Comparison of ENCODE assay signal across 19 cellular contexts in genomic region chr4:64581422-64581821, GRCh38.
DNase-seq lines count a peak whose midpoint lies in the region; ATAC-seq, FAIRE-seq and TF ChIP-seq lines count a peak whose summit lies in the region.
"Had no signal": no experiment of that assay in that cellular context is flagged by ENCODE, and none has a peak within 500 bp of the region (broad histone marks: within the 10 kb centered on the region; RNA-seq: fewer than 3 reads in every experiment).

No MANE protein-coding gene starts in this region.

- H3K27ac ChIP-seq in HepG2 (ENCODE audit: extremely low read length, insufficient read depth, low read length) (no peak overlapping the region), right lobe of liver (no peak overlapping the region), adrenal gland (no peak overlapping the region), heart left ventricle (no peak overlapping the region)
- H3K27ac ChIP-seq: coronary artery, stomach had no signal

- no peak overlapping the region for H3K4me2 ChIP-seq in HepG2 (ENCODE audit: low read depth, low read length)

- WGBS in HepG2 (ENCODE audit: low lambda C conversion rate): 0% methylated on average over 2 of the region's 2 CpGs
- WGBS in right lobe of liver (ENCODE audit: insufficient coverage, low coverage, low lambda C conversion rate, missing lambda C conversion rate): 49% methylated on average over 2 of the region's 2 CpGs
- WGBS in adrenal gland, 4 donors: 68 to 86% (median 76%) methylated on average over 2 of the region's 2 CpGs
- WGBS in heart left ventricle, 4 donors: 82 to 95% (median 86%) methylated on average over 2 of the region's 2 CpGs

- no peak for TF ChIP-seq RAD21 in HepG2 (CRISPR knock-in tag; IDR thresholded peaks at IDR 0.05)

- H3K4me3 ChIP-seq in HepG2 (replicated peaks in 1 of 3; ENCODE audit: insufficient read depth in 1 of 3, low read depth in 2 of 3, low read length in 3 of 3): no peak overlapping the region
- H3K4me3 ChIP-seq in right lobe of liver: no peak overlapping the region
- no peak overlapping the region for H3K4me3 ChIP-seq in adrenal gland
- H3K4me3 ChIP-seq in fibroblast of the aortic adventitia (ENCODE audit: low read depth, low read length): no peak overlapping the region
- no peak overlapping the region for H3K4me3 ChIP-seq in heart left ventricle
- H3K4me3 ChIP-seq: coronary artery, stomach had no signal

- TF ChIP-seq EP300 in HepG2 (IDR thresholded peaks at IDR 0.05; ENCODE audit: low read depth in 2 of 2, low read length in 2 of 2) (no peak), HepG2 (CRISPR knock-in tag; IDR thresholded peaks at IDR 0.05; ENCODE audit: borderline replicate concordance) (no peak)

- in situ Hi-C loops in HepG2 (cut with HindIII; ENCODE audit: extremely low pct_ligation_motif_present, low pct_unique_long_range_greater_than_20kb): no loop called here
- in situ Hi-C loops in GM13977 (cut with MboI; ENCODE audit: low pct_unique_long_range_greater_than_20kb, low sequenced_read_pairs, unreplicated experiment): no loop called here

- POLR2A ChIA-PET in HepG2 (lab: Yijun Ruan, JAX): no interaction called here

- no peaks in the 10 kb centered on the region for H3K27me3 ChIP-seq in HepG2 (ENCODE audit: control insufficient read depth in 1 of 2, insufficient read depth in 2 of 2, low read length in 2 of 2)
- H3K27me3 ChIP-seq in right lobe of liver: no peaks in the 10 kb centered on the region
- H3K27me3 ChIP-seq in adrenal gland: no peaks in the 10 kb centered on the region
- no peaks in the 10 kb centered on the region for H3K27me3 ChIP-seq in heart left ventricle
- H3K27me3 ChIP-seq: stomach had no signal

- CTCF ChIA-PET in HepG2 (lab: Yijun Ruan, JAX; ENCODE audit: low intra/inter-chr PET ratio, low total read pairs): no interaction called here

- no peak overlapping the region for H3K9ac ChIP-seq in HepG2 (ENCODE audit: insufficient read depth, low read depth, low read length)

- no peaks in the 10 kb centered on the region for H3K36me3 ChIP-seq in HepG2 (replicated peaks in 1 of 2; ENCODE audit: control insufficient read depth in 1 of 2, insufficient read depth in 2 of 2, low read length in 2 of 2)
- no peaks in the 10 kb centered on the region for H3K36me3 ChIP-seq in right lobe of liver
- H3K36me3 ChIP-seq in adrenal gland (replicated peaks in 1 of 2): no peaks in the 10 kb centered on the region
- H3K36me3 ChIP-seq in heart left ventricle: no peaks in the 10 kb centered on the region
- H3K36me3 ChIP-seq: stomach had no signal

- H3K4me1 ChIP-seq in HepG2 (ENCODE audit: insufficient read depth, low read length) (no peaks in the 10 kb centered on the region), right lobe of liver (no peaks in the 10 kb centered on the region), adrenal gland (replicated peaks in 1 of 2) (no peaks in the 10 kb centered on the region), heart left ventricle (no peaks in the 10 kb centered on the region)

- TF ChIP-seq POLR2A in HepG2 (IDR thresholded peaks at IDR 0.05; ENCODE audit: insufficient read depth in 1 of 2, low read depth in 2 of 2, low read length in 2 of 2) (no peak), right lobe of liver (IDR thresholded peaks at IDR 0.05) (no peak), adrenal gland (IDR thresholded peaks at IDR 0.05) (no peak), heart left ventricle (IDR thresholded peaks at IDR 0.05) (no peak)

- H3K79me2 ChIP-seq in HepG2 (ENCODE audit: insufficient read depth, low read length): no peaks in the 10 kb centered on the region

- DNase-seq in HepG2 (ENCODE audit: low spot score) (no peak), right lobe of liver (no peak), adrenal gland (peak in 5 of 7 donors; percentile 15 to 40 (median 33)), fibroblast of the aortic adventitia (ENCODE audit: low read depth) (peak; percentile 10), heart left ventricle (no peak), GM13977 (ENCODE audit: low spot score) (no peak), HK-2 (ENCODE audit: unreplicated experiment) (no peak), cerebellar cortex (ENCODE audit: low spot score) (no peak)
- DNase-seq: activated CD4-positive, CD25-positive, alpha-beta regulatory T cell treated with anti-CD3 and anti-CD28 coated beads, Interleukin-2, amount 50 U/mL, for 72 hours; activated CD8-positive, alpha-beta memory T cell treated with anti-CD3 and anti-CD28 coated beads, Interleukin-2, amount 50 U/mL, for 48 hours; CD4-positive, alpha-beta memory T cell; erythroblast; NCI-H2081 treated with DMSO at 0.1 percent for 48 hours; NCI-H82; RPMI8226; stomach had no signal

- H2AFZ ChIP-seq in HepG2 (ENCODE audit: low read length): no peak overlapping the region

- no peaks in the 10 kb centered on the region for H3K9me3 ChIP-seq in HepG2 (ENCODE audit: low read length)
- no peaks in the 10 kb centered on the region for H3K9me3 ChIP-seq in right lobe of liver
- H3K9me3 ChIP-seq in adrenal gland (replicated peaks in 1 of 3): peaks cover 0 to 4% (median 3%) of the 10 kb centered on the region in 3 donors
- no peaks in the 10 kb centered on the region for H3K9me3 ChIP-seq in heart left ventricle
- H3K9me3 ChIP-seq: stomach had no signal

- TF ChIP-seq CTCF in HepG2 (CRISPR knock-in tag; IDR thresholded peaks at IDR 0.05): no peak
- TF ChIP-seq CTCF in right lobe of liver (IDR thresholded peaks at IDR 0.05): no peak
- TF ChIP-seq CTCF in adrenal gland (IDR thresholded peaks at IDR 0.05): no peak
- no peak for TF ChIP-seq CTCF in fibroblast of the aortic adventitia (IDR thresholded peaks at IDR 0.05; ENCODE audit: insufficient read depth, low read length)
- no peak for TF ChIP-seq CTCF in heart left ventricle (IDR thresholded peaks at IDR 0.05)
- TF ChIP-seq CTCF in GM13977 (IDR thresholded peaks at IDR 0.05; ENCODE audit: extremely low read depth, insufficient read depth, missing control alignments): no peak

- BruUV-seq in HepG2 (replicated peaks; lab: Mats Ljungman, UMichigan): no TSS peak

- H4K20me1 ChIP-seq in HepG2 (ENCODE audit: insufficient read depth, low read length): no peaks in the 10 kb centered on the region; the same call in 1 of the 2 replicates

- ATAC-seq in HepG2: no peak
- ATAC-seq in right lobe of liver: no peak
- ATAC-seq in heart left ventricle: no peak
- ATAC-seq: left lobe of liver had no signal

- intact Hi-C loops in HepG2 (cut with micrococcal nuclease; ENCODE audit: unreplicated experiment): no loop called here
- intact Hi-C loops in right lobe of liver (cut with DNase I): no loop called here
- intact Hi-C loops in adrenal gland (cut with DNase I): no loop called here
- intact Hi-C loops in heart left ventricle (cut with DNase I): loop anchor here in 3 of 10 donors (10.0 kb wide), 2 partner anchors 417 to 427 kb away; no protein-coding TSS in a partner anchor

- FAIRE-seq in HepG2 (lab: Jason Lieb, UNC): no peak
- FAIRE-seq: A204.1 had no signal

TF ChIP-seq in HepG2, 621 proteins besides CTCF, POLR2A, EP300 and RAD21:
- no peak for TF ChIP-seq KDM6A (CRISPR knock-in tag; IDR thresholded peaks at IDR 0.05; ENCODE audit: low read depth)
- TF ChIP-seq NFYC (CRISPR knock-in tag; IDR thresholded peaks at IDR 0.05): no peak
- TF ChIP-seq THRA (CRISPR knock-in tag; IDR thresholded peaks at IDR 0.05; ENCODE audit: borderline replicate concordance): no peak
- no peak for TF ChIP-seq CHCHD3 (CRISPR knock-in tag; IDR thresholded peaks at IDR 0.05)
- TF ChIP-seq MAFF (IDR thresholded peaks at IDR 0.05; ENCODE audit: low read depth, low read length): peak; percentile 87
- no peak for TF ChIP-seq ZNF512B (CRISPR knock-in tag; IDR thresholded peaks at IDR 0.05; ENCODE audit: borderline replicate concordance)
- peak; percentile 86 to 91 for TF ChIP-seq MAFK (conservative IDR thresholded peaks at IDR 0.05 in 1 of 2, IDR thresholded peaks at IDR 0.05 in 1 of 2; ENCODE audit: low read length in 2 of 2)

Comparison
In these comparisons a context has a peak if more than half of its experiments do, and no peak if none do; other contexts are left out.
1. DNase-seq: peak in adrenal gland (5 of 7) and fibroblast of the aortic adventitia (single experiment); none in HepG2 (single experiment), right lobe of liver (0 of 3), heart left ventricle (0 of 5), GM13977 (single experiment), HK-2 (single experiment) and cerebellar cortex (single experiment).